In genomic region chr2:85560812-85561279, GRCh38 we compare ENCODE assay signal across 2 cellular contexts.
TF ChIP-seq lines count a peak whose summit lies in the region.

No MANE protein-coding gene starts in this region.

TF ChIP-seq in GM23338, 12 proteins besides CTCF, POLR2A, EP300 and RAD21 (continued from another document):
- TF ChIP-seq ZNF462 (CRISPR knock-in tag; IDR thresholded peaks at IDR 0.05), result no peak

TF ChIP-seq in SK-N-SH, 30 proteins besides CTCF, POLR2A, EP300 and RAD21 (continued from another document):
- no peak for TF ChIP-seq REST (IDR thresholded peaks at IDR 0.05; ENCODE audit: low read depth, low read length)
- no peak for TF ChIP-seq GATA2 (CRISPR knock-in tag; IDR thresholded peaks at IDR 0.05)
- TF ChIP-seq GABPA (IDR thresholded peaks at IDR 0.05; ENCODE audit: low read depth), result no peak
- no peak for TF ChIP-seq IRF3 (IDR thresholded peaks at IDR 0.05; ENCODE audit: low read depth, low read length)
- TF ChIP-seq TEAD4 (IDR thresholded peaks at IDR 0.05; ENCODE audit: borderline replicate concordance, insufficient read depth), result no peak
- TF ChIP-seq MXI1 (IDR thresholded peaks at IDR 0.05; ENCODE audit: low read depth, low read length), result no peak; the same call in 1 of the 2 replicates
- TF ChIP-seq RXRA (IDR thresholded peaks at IDR 0.05; ENCODE audit: borderline replicate concordance, low read depth), result no peak
- no peak for TF ChIP-seq ZBTB33 (IDR thresholded peaks at IDR 0.05; ENCODE audit: borderline replicate concordance, low read depth)
- no peak for TF ChIP-seq USF1 (IDR thresholded peaks at IDR 0.05; ENCODE audit: borderline replicate concordance, low read depth)
- no peak for TF ChIP-seq EZH2phosphoT487 (IDR thresholded peaks at IDR 0.05; ENCODE audit: borderline replicate concordance, low read depth)
- no peak for TF ChIP-seq TAF1 (IDR thresholded peaks at IDR 0.05; ENCODE audit: borderline replicate concordance, low read depth, low read length)
- no peak for TF ChIP-seq FOXM1 (IDR thresholded peaks at IDR 0.05; ENCODE audit: low read depth)
- TF ChIP-seq NFIC (IDR thresholded peaks at IDR 0.05; ENCODE audit: borderline replicate concordance), result no peak
- TF ChIP-seq NRF1 (IDR thresholded peaks at IDR 0.05; ENCODE audit: low read depth, low read length), result no peak
- TF ChIP-seq RFX5 (IDR thresholded peaks at IDR 0.05; ENCODE audit: low read length), result no peak
- TF ChIP-seq RCOR1 (IDR thresholded peaks at IDR 0.05; ENCODE audit: low read length), result no peak
- no peak for TF ChIP-seq MAX (IDR thresholded peaks at IDR 0.05; ENCODE audit: low read depth)
- TF ChIP-seq SMC3 (IDR thresholded peaks at IDR 0.05; ENCODE audit: low read depth, low read length), result no peak
- no peak for TF ChIP-seq FOSL2 (IDR thresholded peaks at IDR 0.05; ENCODE audit: borderline replicate concordance, low read depth)
